In the genomic region with DNA sequence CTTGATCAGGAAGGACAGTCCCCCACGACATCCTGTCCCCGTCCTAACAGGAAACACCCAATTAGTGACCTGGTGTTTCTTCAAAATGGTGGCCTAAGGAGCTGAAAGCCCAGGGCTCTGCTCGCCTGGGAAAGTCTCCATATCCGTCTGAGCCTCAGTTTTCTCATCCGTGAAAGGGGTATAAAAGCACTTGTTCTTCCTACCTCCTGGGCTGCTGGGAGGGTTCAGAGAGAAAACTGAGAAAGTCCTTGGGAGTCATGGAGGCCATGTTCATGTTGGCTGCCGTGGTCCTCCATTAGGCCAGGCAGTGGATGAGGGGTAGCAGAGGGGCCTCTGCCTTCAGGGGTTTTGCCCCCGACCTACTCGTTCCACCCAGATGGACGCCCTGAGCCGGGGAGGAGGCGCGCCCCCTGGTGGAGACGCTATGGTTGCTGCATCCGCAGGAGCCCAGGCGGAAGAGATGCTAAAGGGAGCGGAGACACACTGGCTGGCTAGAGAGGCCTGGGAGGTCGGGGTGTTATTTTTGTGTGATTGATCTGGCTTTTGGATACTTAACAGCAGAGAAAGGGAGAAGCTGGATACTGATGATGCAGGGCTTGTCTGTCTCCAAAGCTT, we compare ENCODE assay signal across 8 cellular contexts.
DNase-seq lines count a peak whose midpoint lies in the region; ATAC-seq and TF ChIP-seq lines count a peak whose summit lies in the region.

No MANE protein-coding gene starts in this region.

- WGBS in sigmoid colon, 2 donors, result 62 to 82% methylated on average over 17 of the region's 17 CpGs

- TF ChIP-seq CTCF in fibroblast of villous mesenchyme (IDR thresholded peaks at IDR 0.05; ENCODE audit: insufficient read depth, low read depth, low read length) (peak; percentile 76), sigmoid colon (IDR thresholded peaks at IDR 0.05) (peak in 2 of 4 experiments; percentile 40 to 63)

- H3K27ac ChIP-seq in sigmoid colon, result no peak overlapping the region

- no peak for TF ChIP-seq POLR2A in sigmoid colon (IDR thresholded peaks at IDR 0.05)

- intact Hi-C loops in sigmoid colon (cut with DNase I), result loop anchor here (2.0 to 5.0 kb wide), 2 partner anchors 65 to 146 kb away; no protein-coding TSS in a partner anchor

- H3K4me1 ChIP-seq in sigmoid colon, result no peaks in the 10 kb centered on the region

- no peak for TF ChIP-seq EP300 in sigmoid colon (IDR thresholded peaks at IDR 0.05)

- DNase-seq in AG08395 (ENCODE audit: low spot score) (peak; percentile 30), HuH-7 (ENCODE audit: low spot score) (peak; percentile 70), activated T-cell treated with anti-CD3 and anti-CD28 coated beads for 24 hours (ENCODE audit: low read depth) (peak; percentile 34), fibroblast of villous mesenchyme (ENCODE audit: low read depth) (peak; percentile 33), sigmoid colon (no peak)
- peak; percentile 66 for DNase-seq in stimulated activated CD4-positive, alpha-beta T cell treated with anti-CD3 and anti-CD28 coated beads, Interleukin-12 subunit alpha, Interleukin-12 subunit beta, amount 100 ng/mL, for 4 hours

- no peak for ATAC-seq in HG03520 (IDR thresholded peaks at IDR 0.05; ENCODE audit: unreplicated experiment)
- ATAC-seq in HG02970 (IDR thresholded peaks at IDR 0.05; ENCODE audit: low FRiP score, unreplicated experiment), result no peak

- H3K27me3 ChIP-seq in sigmoid colon, result no peaks in the 10 kb centered on the region

- H3K9me3 ChIP-seq in sigmoid colon, result no peaks in the 10 kb centered on the region

- peaks cover 0 to 10% (median 5%) of the 10 kb centered on the region in 4 donors for H3K36me3 ChIP-seq in sigmoid colon

- H3K4me3 ChIP-seq in fibroblast of villous mesenchyme (ENCODE audit: low read depth, low read length), result no peak overlapping the region
- no peak overlapping the region for H3K4me3 ChIP-seq in sigmoid colon
